Comparison of ENCODE assay signal across 1 cellular context in genomic region chr1:12276225-12276624, GRCh38.
TF ChIP-seq lines count a peak whose summit lies in the region.

No MANE protein-coding gene starts in this region.

TF ChIP-seq in K562, 482 proteins besides CTCF, POLR2A, EP300 and RAD21:
- peak; percentile 55 for TF ChIP-seq DEAF1 (CRISPR knock-in tag; IDR thresholded peaks at IDR 0.05)
- no peak for TF ChIP-seq LARP7 (IDR thresholded peaks at IDR 0.05)
- TF ChIP-seq SMC3 (conservative IDR thresholded peaks at IDR 0.05; ENCODE audit: insufficient read depth, low read depth, low read length), result peak; percentile 81
- TF ChIP-seq HMG20A (CRISPR knock-in tag; conservative IDR thresholded peaks at IDR 0.05), result no peak
- TF ChIP-seq ZBTB33 (CRISPR knock-in tag; IDR thresholded peaks at IDR 0.05), result peak; percentile 97
- TF ChIP-seq SAP30 (IDR thresholded peaks at IDR 0.05; ENCODE audit: borderline replicate concordance, insufficient read depth, low read depth, low read length, poor library complexity, severe bottlenecking), result no peak
- peak in 1 of 3 experiments; percentile 33 for TF ChIP-seq YY1 (IDR thresholded peaks at IDR 0.05; ENCODE audit: borderline replicate concordance in 1 of 3, control insufficient read depth in 1 of 3, extremely low read depth in 1 of 3, insufficient read depth in 3 of 3, insufficient read length in 1 of 3, insufficient replicate concordance in 2 of 3, low read depth in 1 of 3, low read length in 2 of 3)
- TF ChIP-seq STAG1 (CRISPR knock-in tag; IDR thresholded peaks at IDR 0.05; ENCODE audit: borderline replicate concordance), result peak; percentile 62; the same call in 1 of the 2 replicates
- peak; percentile 45; the same call in 1 of the 2 replicates for TF ChIP-seq TEAD4 (IDR thresholded peaks at IDR 0.05; ENCODE audit: low read length)
- no peak for TF ChIP-seq TEAD4 (CRISPR knock-in tag; IDR thresholded peaks at IDR 0.05; ENCODE audit: borderline replicate concordance)
- peak; percentile 11; the same call in 1 of the 2 replicates for TF ChIP-seq KLF16 (IDR thresholded peaks at IDR 0.05)
- TF ChIP-seq ZFP30 (CRISPR knock-in tag; IDR thresholded peaks at IDR 0.05; ENCODE audit: borderline replicate concordance), result no peak
- no peak for TF ChIP-seq PPARD (CRISPR knock-in tag; IDR thresholded peaks at IDR 0.05)
- no peak for TF ChIP-seq MNT (conservative IDR thresholded peaks at IDR 0.05)
